ENCODE assay signal across 8 cellular contexts in the genomic region with DNA sequence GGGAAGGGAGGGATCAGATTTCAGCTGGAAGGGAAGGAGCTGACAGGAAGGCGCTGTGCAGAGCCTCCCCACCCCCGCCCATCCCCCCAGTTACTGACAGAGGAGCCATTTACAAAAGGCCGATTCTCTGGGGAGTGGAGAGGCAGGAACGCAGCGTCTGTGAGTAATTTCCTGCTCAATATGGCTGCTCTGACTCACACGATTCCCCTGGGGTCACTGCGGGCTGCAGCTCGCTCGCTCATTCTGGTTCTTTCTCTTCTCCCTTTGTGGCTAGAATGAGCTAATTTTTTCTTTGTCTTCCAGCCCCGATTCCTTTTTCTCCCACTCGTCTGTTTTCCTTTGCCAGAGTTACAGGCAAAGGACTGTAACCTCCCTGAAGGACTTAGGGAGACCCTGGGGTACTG. TPM values are rescaled to one million over a fixed set of nuclear protein-coding genes. Genes with fewer than 3 reads are reported as not detected.
DNase-seq lines count a peak whose midpoint lies in the region; ATAC-seq and TF ChIP-seq lines count a peak whose summit lies in the region.

No MANE protein-coding gene starts in this region.

- no peak for TF ChIP-seq CTCF in CD4-positive, alpha-beta T cell (IDR thresholded peaks at IDR 0.05)
- TF ChIP-seq CTCF in PC-3 (conservative IDR thresholded peaks at IDR 0.05; ENCODE audit: low read depth, low read length) (no peak), esophagus muscularis mucosa (IDR thresholded peaks at IDR 0.05) (no peak)

- peaks cover 12% of the 10 kb centered on the region; the same call in 1 of the 2 replicates for H3K36me3 ChIP-seq in PC-3 (ENCODE audit: low read depth, low read length)
- H3K36me3 ChIP-seq in esophagus muscularis mucosa = peaks cover 6 to 41% (median 36%) of the 10 kb centered on the region in 4 donors
- peaks cover 13 to 45% of the 10 kb centered on the region in 2 donors for H3K36me3 ChIP-seq in muscle layer of duodenum (ENCODE audit: control insufficient read depth in 1 of 2, insufficient read depth in 2 of 2, low read length in 2 of 2)

- H3K27me3 Mint-ChIP-seq in CD4-positive, alpha-beta T cell = no peaks in the 10 kb centered on the region
- no peaks in the 10 kb centered on the region for H3K27me3 Mint-ChIP-seq in activated T-cell treated with anti-CD3 and anti-CD28 coated beads, Interleukin-2, amount 50 U/mL, for 4 hours (ENCODE audit: low read depth)

- peaks cover 34% of the 10 kb centered on the region for H3K4me1 Mint-ChIP-seq in CD4-positive, alpha-beta T cell (ENCODE audit: low read depth)
- peaks cover 40% of the 10 kb centered on the region for H3K4me1 Mint-ChIP-seq in activated T-cell treated with anti-CD3 and anti-CD28 coated beads, Interleukin-2, amount 50 U/mL, for 4 hours (ENCODE audit: low read depth)

- H3K9me3 ChIP-seq in CD4-positive, alpha-beta T cell (ENCODE audit: control insufficient read depth, low read length) = no peaks in the 10 kb centered on the region
- H3K9me3 ChIP-seq in PC-3 (ENCODE audit: low read length) = no peaks in the 10 kb centered on the region
- H3K9me3 ChIP-seq in esophagus muscularis mucosa = no peaks in the 10 kb centered on the region
- H3K9me3 ChIP-seq in muscle layer of duodenum (ENCODE audit: control insufficient read depth in 1 of 2, low read length in 2 of 2) = no peaks in the 10 kb centered on the region

- peak overlapping the region; percentile 99 for H3K9ac ChIP-seq in PC-3 (ENCODE audit: low read length)

- peaks cover 52% of the 10 kb centered on the region for H3K36me3 Mint-ChIP-seq in CD4-positive, alpha-beta T cell (ENCODE audit: low read depth)
- peaks cover 13% of the 10 kb centered on the region for H3K36me3 Mint-ChIP-seq in activated T-cell treated with anti-CD3 and anti-CD28 coated beads, Interleukin-2, amount 50 U/mL, for 4 hours (ENCODE audit: insufficient read depth)

- H3K27ac Mint-ChIP-seq in CD4-positive, alpha-beta T cell = peak overlapping the region; percentile 89

- H3K4me1 ChIP-seq in PC-3 (ENCODE audit: insufficient read depth, low read length) = peaks cover 30% of the 10 kb centered on the region
- peaks cover 68 to 80% (median 78%) of the 10 kb centered on the region in 4 donors for H3K4me1 ChIP-seq in esophagus muscularis mucosa
- H3K4me1 ChIP-seq in muscle layer of duodenum (ENCODE audit: control insufficient read depth in 1 of 2, insufficient read depth in 2 of 2, low read length in 2 of 2) = peaks cover 36 to 55% of the 10 kb centered on the region in 2 donors

- no peaks in the 10 kb centered on the region for H3K9me3 Mint-ChIP-seq in CD4-positive, alpha-beta T cell
- no peaks in the 10 kb centered on the region for H3K9me3 Mint-ChIP-seq in activated T-cell treated with anti-CD3 and anti-CD28 coated beads, Interleukin-2, amount 50 U/mL, for 4 hours

- 0 out of 2 replicates have a peak overlapping the region, but pooled peaks have one; percentile 56 for H2AFZ ChIP-seq in PC-3 (ENCODE audit: low read length)

- DNase-seq in CD4-positive, alpha-beta T cell = peak; percentile 53 to 79 (median 73)
- DNase-seq in HUDEP-2 (lab: John Stamatoyannopoulos, UW; ENCODE audit: unreplicated experiment in 76 of 76) (peak in 43 of 76 experiments; percentile 1 to 60 (median 22)), PC-3 (peak; percentile 95), esophagus muscularis mucosa (ENCODE audit: extremely low spot score) (peak; percentile 99)
- DNase-seq in activated T-cell treated with anti-CD3 and anti-CD28 coated beads, Interleukin-2, amount 50 U/mL, for 4 hours = peak; percentile 79
- DNase-seq in stimulated activated CD8-positive, alpha-beta memory T cell treated with anti-CD3 and anti-CD28 coated beads, Interleukin-7, amount 100 ng/mL, for 4 hours (ENCODE audit: low read depth in 2 of 2) = peak; percentile 75 to 79

- peaks cover 14% of the 10 kb centered on the region for H3K79me2 ChIP-seq in PC-3 (ENCODE audit: low read length)

- no peaks in the 10 kb centered on the region for H3K9me2 ChIP-seq in PC-3 (replicated peaks; ENCODE audit: low read length)

- BruUV-seq in PC-3 (replicated peaks; lab: Mats Ljungman, UMichigan) = TSS peak; percentile 92

- H3K4me3 Mint-ChIP-seq in CD4-positive, alpha-beta T cell = peak overlapping the region; percentile 88
- H3K4me3 Mint-ChIP-seq in activated T-cell treated with anti-CD3 and anti-CD28 coated beads, Interleukin-2, amount 50 U/mL, for 4 hours = peak overlapping the region; percentile 83

- H4K20me1 ChIP-seq in PC-3 (ENCODE audit: low read length) = no peaks in the 10 kb centered on the region

- peak overlapping the region; percentile 96 for H3K27ac ChIP-seq in CD4-positive, alpha-beta T cell (ENCODE audit: low read depth, low read length)
- H3K27ac ChIP-seq in PC-3 (ENCODE audit: low read length) (peak overlapping the region; percentile 100), esophagus muscularis mucosa (replicated peaks in 1 of 4) (peak overlapping the region; percentile 93 to 99 (median 98)), muscle layer of duodenum (ENCODE audit: low read length) (peak overlapping the region; percentile 99)

- peak; percentile 87 for ATAC-seq in CD4-positive, alpha-beta T cell (ENCODE audit: poor library complexity)
- ATAC-seq in GM21360 (IDR thresholded peaks at IDR 0.05; ENCODE audit: unreplicated experiment) = peak; percentile 51
- ATAC-seq in PC-3 = peak; percentile 74
- peak; percentile 93 to 95 for ATAC-seq in activated T-cell treated with anti-CD3 and anti-CD28 coated beads, Interleukin-2, amount 50 U/mL, for 4 hours

- peak; percentile 78 for TF ChIP-seq EP300 in esophagus muscularis mucosa (IDR thresholded peaks at IDR 0.05)

- POLR2A ChIA-PET in CD4-positive, alpha-beta T cell (lab: Charles Lee) = interaction anchor here (0.7 to 3.3 kb wide), 15 partner anchors 8 to 664 kb away, joined by 3 to 53 read pairs (median 4); partner anchors contain the start of genes IER5L and NTMT1
- POLR2A ChIA-PET in PC-3 (lab: Charles Lee; ENCODE audit: unreplicated experiment) = interaction anchor here (0.5 to 1.0 kb wide), 5 partner anchors 38 to 458 kb away, joined by 3 to 9 read pairs (median 5); partner anchors contain the start of gene ENDOG

- H3K4me3 ChIP-seq in PC-3 (ENCODE audit: low read length) (peak overlapping the region; percentile 60), esophagus muscularis mucosa (peak overlapping the region; percentile 47 to 60 (median 58)), muscle layer of duodenum (ENCODE audit: low read depth in 1 of 2, low read length in 2 of 2) (peak overlapping the region; percentile 60 to 62)

- no peaks in the 10 kb centered on the region for H3K27me3 ChIP-seq in CD4-positive, alpha-beta T cell (ENCODE audit: control insufficient read depth, insufficient read depth, low read length)
- H3K27me3 ChIP-seq in PC-3 (ENCODE audit: low read length) (no peaks in the 10 kb centered on the region), esophagus muscularis mucosa (no peaks in the 10 kb centered on the region), muscle layer of duodenum (ENCODE audit: low read depth, low read length) (no peaks in the 10 kb centered on the region)

- under 1% methylated on average over 11 of the region's 11 CpGs for WGBS in esophagus muscularis mucosa

- peak overlapping the region; percentile 91 for H3K4me2 ChIP-seq in PC-3 (ENCODE audit: low read length)

- intact Hi-C loops in CD4-positive, alpha-beta T cell (cut with DNase I, micrococcal nuclease) = loop anchor here (1.0 to 10.0 kb wide), 10 partner anchors 33 to 1095 kb away; partner anchors contain the start of gene IER5L (in 1 of the 2)
- intact Hi-C loops in PC-3 (cut with micrococcal nuclease) (loop anchor here (2.0 to 10.0 kb wide), 3 partner anchors 35 to 472 kb away; no protein-coding TSS in a partner anchor), esophagus muscularis mucosa (cut with DNase I) (loop anchor here (1.0 to 2.0 kb wide), 3 partner anchors 35 to 470 kb away; no protein-coding TSS in a partner anchor)

- H3F3A ChIP-seq in PC-3 (ENCODE audit: low read length, unreplicated experiment) = peaks cover 5% of the 10 kb centered on the region

- CTCF ChIA-PET in CD4-positive, alpha-beta T cell (lab: Charles Lee) = interaction anchor here (0.5 to 2.0 kb wide), 13 partner anchors 8 to 644 kb away, joined by 3 to 13 read pairs (median 4); partner anchors contain the start of gene PTPA
- CTCF ChIA-PET in PC-3 (lab: Charles Lee) = interaction anchor here (0.5 to 1.5 kb wide), 7 partner anchors 8 to 468 kb away, joined by 3 to 9 read pairs (median 3); no protein-coding TSS in a partner anchor

- no peak for TF ChIP-seq POLR2A in esophagus muscularis mucosa (IDR thresholded peaks at IDR 0.05; ENCODE audit: low read depth)

RNA-seq across cellular contexts. Expression of gene PTPA, which starts 28.8 kb away (rescaled TPM):
- total RNA-seq in CD4-positive, alpha-beta T cell = 10 to 100 TPM; 21.6 to 23.3 TPM
- total RNA-seq in PC-3 (2014; rRNA removed) (138 and 154 TPM in 2 replicates), esophagus muscularis mucosa (10 to 100 TPM; 57.7 to 91.9 (median 77.4) TPM)
- total RNA-seq in activated T-cell treated with anti-CD3 and anti-CD28 coated beads, Interleukin-2, amount 50 U/mL, for 4 hours = 10 to 100 TPM; 80.7 to 90.2 (median 89.9) TPM

RNA-seq across cellular contexts. Expression of gene CRAT, which starts 29.4 kb away (rescaled TPM):
- 1 to 10 TPM; 7.1 to 9.4 TPM for total RNA-seq in CD4-positive, alpha-beta T cell
- total RNA-seq in PC-3 (2014; rRNA removed) (12.8 and 16.1 TPM in 2 replicates), esophagus muscularis mucosa (100 to 1,000 TPM in 2 of 4 donors, 10 to 100 TPM in 2; 73.9 to 117 (median 92.2) TPM)
- total RNA-seq in activated T-cell treated with anti-CD3 and anti-CD28 coated beads, Interleukin-2, amount 50 U/mL, for 4 hours = 1 to 10 TPM; 3.4 to 5.2 (median 5.2) TPM

RNA-seq across cellular contexts. Expression of gene IER5L, which starts 38.1 kb away (rescaled TPM):
- total RNA-seq in CD4-positive, alpha-beta T cell = 1 to 10 TPM; 5.6 to 6.4 TPM
- total RNA-seq in PC-3 (2014; rRNA removed) (42.8 and 46.1 TPM in 2 replicates), esophagus muscularis mucosa (10 to 100 TPM in 3 of 4 donors, 1 to 10 TPM in 1; 5.0 to 24.2 (median 12.9) TPM)
- 1 to 10 TPM; 1.6 to 1.9 (median 1.8) TPM for total RNA-seq in activated T-cell treated with anti-CD3 and anti-CD28 coated beads, Interleukin-2, amount 50 U/mL, for 4 hours

RNA-seq across cellular contexts. Expression of gene DOLPP1, which starts 59.1 kb away (rescaled TPM):
- 1 to 10 TPM; 2.7 to 3.6 TPM for total RNA-seq in CD4-positive, alpha-beta T cell
- total RNA-seq in PC-3 (2014; rRNA removed) (27.3 and 37.1 TPM in 2 replicates), esophagus muscularis mucosa (1 to 10 TPM; 3.0 to 5.5 (median 4.3) TPM)
- total RNA-seq in activated T-cell treated with anti-CD3 and anti-CD28 coated beads, Interleukin-2, amount 50 U/mL, for 4 hours = 10 to 100 TPM; 27.5 to 30.5 (median 30.3) TPM

Comparison
In these comparisons a context has a peak if more than half of its experiments do, and no peak if none do; other contexts are left out.
1. Peak in every context shown above with its lines: DNase-seq, ATAC-seq, H3K4me3 ChIP-seq and H3K27ac ChIP-seq.
2. DNase-seq: peak in every context shown above with its lines; median percentile 99 in esophagus muscularis mucosa; 95 in PC-3; 79 in activated T-cell treated with anti-CD3 and anti-CD28 coated beads, Interleukin-2, amount 50 U/mL, for 4 hours; 77 in stimulated activated CD8-positive, alpha-beta memory T cell treated with anti-CD3 and anti-CD28 coated beads, Interleukin-7, amount 100 ng/mL, for 4 hours; 73 in CD4-positive, alpha-beta T cell; 22 in HUDEP-2.